20 cellular contexts compared by ENCODE assay signal in genomic region chr4:168057412-168057811, GRCh38.
A peak's percentile ranks its signal among the peaks of the same experiment; 100 is the strongest.
DNase-seq lines count a peak whose midpoint lies in the region; ATAC-seq lines count a peak whose summit lies in the region.
"Had no signal": no experiment of that assay in that cellular context is flagged by ENCODE, and none has a peak within 500 bp of the region (broad histone marks: within the 10 kb centered on the region; RNA-seq: fewer than 3 reads in every experiment).

No MANE protein-coding gene starts in this region.

- no peaks in the 10 kb centered on the region for H3K9me3 ChIP-seq in effector memory CD4-positive, alpha-beta T cell (ENCODE audit: control insufficient read depth, low read length)
- H3K9me3 ChIP-seq: lower lobe of right lung, MG63 had no signal

- no peak overlapping the region for H3K27ac ChIP-seq in effector memory CD4-positive, alpha-beta T cell (ENCODE audit: insufficient read depth, low read length, poor library complexity, severe bottlenecking)
- H3K27ac ChIP-seq: lower lobe of right lung had no signal

- H3K4me3 ChIP-seq in effector memory CD4-positive, alpha-beta T cell (ENCODE audit: insufficient read depth, low read depth, low read length, poor library complexity, severe bottlenecking) = no peak overlapping the region
- H3K4me3 ChIP-seq: lower lobe of right lung, MG63 had no signal

- no peaks in the 10 kb centered on the region for H3K36me3 ChIP-seq in effector memory CD4-positive, alpha-beta T cell (ENCODE audit: control insufficient read depth, insufficient read depth, low read length)
- H3K36me3 ChIP-seq: lower lobe of right lung, MG63 had no signal

- DNase-seq in DMS153 (lab: John Stamatoyannopoulos, UW) (no peak), ecto neural progenitor cell (ENCODE audit: low spot score) (no peak), UCSD-AML1 (lab: John Stamatoyannopoulos, UW; ENCODE audit: unreplicated experiment) (no peak)
- DNase-seq in effector memory CD4-positive, alpha-beta T cell = no peak
- DNase-seq: activated CD8-positive, alpha-beta memory T cell treated with anti-CD3 and anti-CD28 coated beads, Interleukin-2, amount 50 U/mL, for 4 hours; COR-L47; effector memory CD8-positive, alpha-beta T cell; GDM1; lower lobe of right lung; MG63; NCI-H1930; NCI-H69; nephron progenitor cell; retina; T-helper 1 cell had no signal

- ATAC-seq in GM18519 (IDR thresholded peaks at IDR 0.05; ENCODE audit: low FRiP score, unreplicated experiment) (peak; percentile 98), GM19468 (IDR thresholded peaks at IDR 0.05; ENCODE audit: extremely low read depth, unreplicated experiment) (peak; percentile 49), HG02870 (IDR thresholded peaks at IDR 0.05; ENCODE audit: unreplicated experiment) (peak; percentile 95), HG03432 (IDR thresholded peaks at IDR 0.05; ENCODE audit: unreplicated experiment) (peak; percentile 98)
- ATAC-seq: activated CD4-positive, CD25-positive, alpha-beta regulatory T cell treated with anti-CD3 and anti-CD28 coated beads, Interleukin-2, amount 50 U/mL, for 24 hours; effector memory CD8-positive, alpha-beta T cell; lower lobe of right lung had no signal

- H3K4me1 ChIP-seq in effector memory CD4-positive, alpha-beta T cell (ENCODE audit: control insufficient read depth, insufficient read depth, low read length, poor library complexity, severe bottlenecking) = no peaks in the 10 kb centered on the region
- H3K4me1 ChIP-seq: lower lobe of right lung had no signal

- no peaks in the 10 kb centered on the region for H3K27me3 ChIP-seq in effector memory CD4-positive, alpha-beta T cell (replicated peaks; ENCODE audit: control insufficient read depth, insufficient read depth, low read length, poor library complexity, severe bottlenecking)
- H3K27me3 ChIP-seq: MG63 had no signal
